In the genomic region with DNA sequence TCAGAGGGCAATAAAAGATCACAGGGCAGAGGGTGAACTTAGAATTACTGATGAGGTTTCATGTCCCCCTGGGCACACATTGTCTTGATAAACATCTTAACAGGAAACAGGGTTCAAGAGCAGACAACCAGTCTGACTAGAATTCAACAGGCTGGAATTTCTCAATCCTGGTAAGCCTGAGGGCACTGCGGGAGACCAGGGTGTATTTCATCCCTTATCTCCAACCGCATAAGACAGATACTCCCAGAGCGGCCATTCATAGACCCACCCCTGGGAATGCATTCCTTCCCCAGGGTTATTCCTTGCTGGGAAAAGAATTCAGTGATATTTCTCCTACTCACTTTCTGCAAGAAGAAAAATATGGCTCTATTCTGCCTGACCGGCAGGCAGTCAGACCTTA, we compare ENCODE assay signal across 6 cellular contexts.
DNase-seq lines count a peak whose midpoint lies in the region; ATAC-seq and TF ChIP-seq lines count a peak whose summit lies in the region.
"Not testable (repeated sequence)": the region's sequence is repeated elsewhere in the genome, so short reads cannot be mapped to it uniquely, and the experiment has no call there.

No MANE protein-coding gene starts in this region.

- no CpG with 5 or more reads among the region's 4 CpGs for WGBS in mesendoderm (ENCODE audit: extremely low coverage, insufficient coverage, low lambda C conversion rate)

- not testable (repeated sequence) for H4K20me1 ChIP-seq in GM23338 (replicated peaks; ENCODE audit: insufficient read depth)

- H3K27ac ChIP-seq in GM23338 (ENCODE audit: low read depth); mesendoderm (ENCODE audit: low read depth, low read length): not testable (repeated sequence)

- not testable (repeated sequence) for H4K8ac ChIP-seq in mesendoderm (ENCODE audit: low read depth, low read length)

- not testable (repeated sequence) for H3K56ac ChIP-seq in mesendoderm (ENCODE audit: low read length)

- H3K4me3 ChIP-seq in GM23338; mesendoderm (ENCODE audit: low read length): not testable (repeated sequence)

- in situ Hi-C loops in SK-MEL-5 (cut with HindIII; ENCODE audit: low pct_unique_long_range_greater_than_20kb, low sequenced_read_pairs), result not testable (repeated sequence)

- not testable (repeated sequence) for TF ChIP-seq CTCF in GM23338 (conservative IDR thresholded peaks at IDR 0.05; ENCODE audit: low read depth in 2 of 2); WTC11 (IDR thresholded peaks at IDR 0.05)

- H3K9me2 ChIP-seq in GM23338 (ENCODE audit: insufficient read depth), result not testable (repeated sequence)

- CTCF ChIA-PET in WTC11 (lab: Charles Lee), result not testable (repeated sequence)

- H3K27ac Mint-ChIP-seq in GM23338, WTC11: not testable (repeated sequence)

- H3K36me3 ChIP-seq in GM23338 (ENCODE audit: insufficient read depth); mesendoderm (ENCODE audit: control insufficient read depth, insufficient read depth, low read length): not testable (repeated sequence)

- H3K4me2 ChIP-seq in GM23338; mesendoderm (ENCODE audit: low read length): not testable (repeated sequence)

- not testable (repeated sequence) for H3K9ac ChIP-seq in mesendoderm (ENCODE audit: low read length)

- H3K79me2 ChIP-seq in GM23338 (replicated peaks; ENCODE audit: insufficient read depth); mesendoderm (ENCODE audit: control insufficient read depth, insufficient read depth, low read length): not testable (repeated sequence)

- not testable (repeated sequence) for H3K4me1 ChIP-seq in GM23338 (ENCODE audit: insufficient read depth); mesendoderm (ENCODE audit: control insufficient read depth, low read depth, low read length)

- H4K5ac ChIP-seq in mesendoderm (ENCODE audit: low read length), result not testable (repeated sequence)

- H2BK5ac ChIP-seq in mesendoderm (ENCODE audit: low read length), result not testable (repeated sequence)

- not testable (repeated sequence) for H2AFZ ChIP-seq in GM23338

- DNase-seq in DMS53 (lab: John Stamatoyannopoulos, UW), result peak; percentile 39
- peak; percentile 15 for DNase-seq in GM23338 (ENCODE audit: low spot score)
- DNase-seq in M059J (ENCODE audit: low read depth), result peak; percentile 19
- DNase-seq in SK-MEL-5 (ENCODE audit: low read depth, low spot score), result peak; percentile 7
- peak; percentile 13 for DNase-seq in WTC11 (ENCODE audit: low spot score)
- peak; percentile 22 for DNase-seq in mesendoderm

- not testable (repeated sequence) for H3K4me3 Mint-ChIP-seq in GM23338, WTC11

- not testable (repeated sequence) for H3K18ac ChIP-seq in mesendoderm (ENCODE audit: low read length)

- H3F3A ChIP-seq in GM23338 (replicated peaks; ENCODE audit: low read depth), result not testable (repeated sequence)

- H3K27me3 Mint-ChIP-seq in GM23338 (ENCODE audit: insufficient read depth, low read depth, poor library complexity); WTC11 (ENCODE audit: low read depth): not testable (repeated sequence)

- H2BK120ac ChIP-seq in mesendoderm (ENCODE audit: low read depth, low read length), result not testable (repeated sequence)

- H2AK5ac ChIP-seq in mesendoderm (ENCODE audit: low read length), result not testable (repeated sequence)

- H2BK15ac ChIP-seq in mesendoderm (replicated peaks; ENCODE audit: low read depth), result not testable (repeated sequence)

- not testable (repeated sequence) for H3K4me1 Mint-ChIP-seq in GM23338, WTC11

- not testable (repeated sequence) for H3K79me1 ChIP-seq in mesendoderm (ENCODE audit: low read length)

- ATAC-seq in GM23338, WTC11: not testable (repeated sequence)

- H3K36me3 Mint-ChIP-seq in GM23338 (ENCODE audit: low read depth), result peaks cover 20% of the 10 kb centered on the region; the same call in 2 of the 3 replicates
- H3K36me3 Mint-ChIP-seq in WTC11, result peaks cover 20% of the 10 kb centered on the region

- POLR2A ChIA-PET in WTC11 (lab: Charles Lee), result not testable (repeated sequence)

- not testable (repeated sequence) for H3K27me3 ChIP-seq in GM23338 (ENCODE audit: insufficient read depth); mesendoderm (ENCODE audit: insufficient read depth, low read length, poor library complexity)

- not testable (repeated sequence) for H3K4ac ChIP-seq in mesendoderm (ENCODE audit: low read depth, low read length)

- H3K9me3 Mint-ChIP-seq in GM23338 (peaks cover 18% of the 10 kb centered on the region), WTC11 (peaks cover 34% of the 10 kb centered on the region)

- H3K23ac ChIP-seq in mesendoderm (ENCODE audit: low read length), result not testable (repeated sequence)
